8 cellular contexts compared by ENCODE assay signal in the genomic region with DNA sequence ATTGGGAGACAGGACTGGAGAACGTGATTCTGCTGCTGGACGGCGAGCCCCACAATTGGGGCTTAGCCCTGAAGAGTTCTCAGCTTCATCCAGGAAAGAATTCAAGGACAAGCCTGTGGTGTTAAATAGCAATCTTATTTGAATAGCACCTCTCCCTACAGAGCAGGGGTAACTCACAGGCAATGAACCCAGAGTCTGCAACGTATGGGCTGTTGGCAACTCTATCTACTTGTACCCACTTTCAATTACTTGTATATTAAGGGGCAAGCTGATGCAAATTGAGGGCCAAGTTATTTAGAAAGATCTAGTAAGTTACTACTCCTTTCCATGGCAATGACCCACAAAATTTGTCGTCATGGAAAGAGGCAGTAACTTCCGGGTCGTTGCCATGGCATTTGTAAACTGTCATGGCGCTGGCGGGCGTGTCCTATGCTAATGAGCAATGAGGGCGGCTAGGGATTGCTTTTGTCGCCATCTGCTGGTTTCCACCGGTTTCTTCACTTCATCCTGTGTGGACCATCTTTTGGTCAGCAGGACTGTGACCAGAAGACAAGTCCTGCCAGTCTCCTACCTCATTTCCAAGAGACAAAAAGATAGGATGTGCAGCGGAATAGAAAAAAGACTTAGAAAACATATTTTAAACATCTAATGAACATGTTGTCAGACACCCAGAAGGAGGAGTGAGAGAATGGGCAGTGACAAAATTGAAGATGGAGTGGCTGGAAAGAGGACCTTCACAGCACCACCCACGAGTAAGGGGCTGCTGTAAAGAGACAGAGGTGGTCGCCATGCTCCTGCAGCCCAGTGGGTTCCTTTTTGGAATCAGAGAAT. TPM values are rescaled to one million over a fixed set of nuclear protein-coding genes. Genes with fewer than 3 reads are reported as not detected.
DNase-seq lines count a peak whose midpoint lies in the region; ATAC-seq and TF ChIP-seq lines count a peak whose summit lies in the region.

No MANE protein-coding gene starts in this region.

- CTCF ChIA-PET in activated naive CD4-positive, alpha-beta T cell treated with anti-CD3 and anti-CD28 coated beads for 36 hours (lab: Charles Lee): interaction anchor here (0.5 to 7.5 kb wide), 13 partner anchors 9 to 270 kb away, joined by 3 to 169 read pairs (median 4); partner anchors contain the start of gene SH3BP5

- H3K4me1 Mint-ChIP-seq in activated naive CD4-positive, alpha-beta T cell treated with anti-CD3 and anti-CD28 coated beads for 36 hours (ENCODE audit: low read depth): peaks cover 5% of the 10 kb centered on the region

- peak overlapping the region; percentile 72 for H3K27ac ChIP-seq in osteoblast (ENCODE audit: low read depth, low read length)
- H3K27ac ChIP-seq in thoracic aorta: peak overlapping the region; percentile 71 to 73

- no peaks in the 10 kb centered on the region for H3K27me3 Mint-ChIP-seq in activated naive CD4-positive, alpha-beta T cell treated with anti-CD3 and anti-CD28 coated beads for 36 hours (ENCODE audit: low read depth)

- no peaks in the 10 kb centered on the region for H4K20me1 ChIP-seq in osteoblast (ENCODE audit: insufficient read depth, low read length)

- H3K27me3 ChIP-seq in GM06990 (replicated peaks; ENCODE audit: control insufficient read depth, insufficient read depth, low read length) (no peaks in the 10 kb centered on the region), osteoblast (ENCODE audit: insufficient read depth, low read length) (no peaks in the 10 kb centered on the region), thoracic aorta (replicated peaks; ENCODE audit: insufficient read depth) (no peaks in the 10 kb centered on the region)

- peak overlapping the region; percentile 24 for H3K27ac Mint-ChIP-seq in activated naive CD4-positive, alpha-beta T cell treated with anti-CD3 and anti-CD28 coated beads for 36 hours

- H3K4me1 ChIP-seq in osteoblast (ENCODE audit: insufficient read depth, low read length) (peaks cover 3% of the 10 kb centered on the region), thoracic aorta (ENCODE audit: control insufficient read depth in 1 of 2, low read depth in 2 of 2) (peaks cover 3 to 4% of the 10 kb centered on the region in 2 donors)

- intact Hi-C loops in activated naive CD4-positive, alpha-beta T cell treated with anti-CD3 and anti-CD28 coated beads for 36 hours (cut with micrococcal nuclease): loop anchor here (1.0 to 2.0 kb wide), 12 partner anchors 17 to 430 kb away; partner anchors contain the start of genes CAPN7 and SH3BP5

- H3K79me2 ChIP-seq in osteoblast (ENCODE audit: insufficient read depth, low read length): no peaks in the 10 kb centered on the region

- H3K36me3 ChIP-seq in GM06990 (ENCODE audit: control insufficient read depth, insufficient read depth, low read length) (no peaks in the 10 kb centered on the region), osteoblast (ENCODE audit: insufficient read depth, low read length) (no peaks in the 10 kb centered on the region), thoracic aorta (no peaks in the 10 kb centered on the region)

- H3K36me3 Mint-ChIP-seq in activated naive CD4-positive, alpha-beta T cell treated with anti-CD3 and anti-CD28 coated beads for 36 hours (ENCODE audit: low read depth): no peaks in the 10 kb centered on the region

- H3K9me3 Mint-ChIP-seq in activated naive CD4-positive, alpha-beta T cell treated with anti-CD3 and anti-CD28 coated beads for 36 hours: no peaks in the 10 kb centered on the region

- H3K4me2 ChIP-seq in osteoblast (ENCODE audit: insufficient read depth, low read length): peak overlapping the region; percentile 4

- H3K9me3 ChIP-seq in osteoblast (ENCODE audit: low read depth, low read length) (no peaks in the 10 kb centered on the region), thoracic aorta (no peaks in the 10 kb centered on the region)

- ATAC-seq in HG02588 (IDR thresholded peaks at IDR 0.05; ENCODE audit: unreplicated experiment) (peak; percentile 80), thoracic aorta (ENCODE audit: insufficient number of reproducible peaks, low FRiP score, low read depth) (peak; percentile 97)

- H3K4me3 ChIP-seq in GM06990 (replicated peaks; ENCODE audit: low read depth, low read length) (no peak overlapping the region), osteoblast (ENCODE audit: insufficient read depth, low read length) (no peak overlapping the region), thoracic aorta (peak overlapping the region; percentile 52)

- H3K4me3 Mint-ChIP-seq in activated naive CD4-positive, alpha-beta T cell treated with anti-CD3 and anti-CD28 coated beads for 36 hours: no peak overlapping the region

- peak overlapping the region; percentile 71 for H2AFZ ChIP-seq in osteoblast (ENCODE audit: low read length)

- DNase-seq in GM06990 (ENCODE audit: extremely low read depth, insufficient read length) (peak; percentile 77), NAMALWA (ENCODE audit: low spot score) (peak; percentile 98), SK-N-DZ (ENCODE audit: low spot score) (peak; percentile 96), glomerular endothelial cell (ENCODE audit: extremely low read depth, low read depth, low spot score) (peak; percentile 90), osteoblast (ENCODE audit: insufficient read length, low spot score, missing footprints) (peak; percentile 88), thoracic aorta (ENCODE audit: low spot score) (peak; percentile 93)
- peak; percentile 97 for DNase-seq in activated naive CD4-positive, alpha-beta T cell treated with anti-CD3 and anti-CD28 coated beads for 36 hours

- TF ChIP-seq CTCF in GM06990 (IDR thresholded peaks at IDR 0.05; ENCODE audit: insufficient read depth, low read length, poor library complexity, severe bottlenecking) (peak; percentile 80), osteoblast (IDR thresholded peaks at IDR 0.05; ENCODE audit: extremely low read depth, low read depth, low read length) (peak; percentile 97), thoracic aorta (IDR thresholded peaks at IDR 0.05) (peak; percentile 82)

RNA-seq across cellular contexts. Expression of gene SH3BP5, which starts 45.8 kb away (rescaled TPM):
- polyA plus RNA-seq in SK-N-DZ (2014; cell fraction: cytosol; rRNA removed): 82.0 and 87.3 TPM in 2 replicates
- 54.8 and 69.2 TPM in 2 replicates for polyA plus RNA-seq in SK-N-DZ (2014; cell fraction: nucleus; rRNA removed)
- total RNA-seq in activated naive CD4-positive, alpha-beta T cell treated with anti-CD3 and anti-CD28 coated beads for 36 hours: 1 to 10 TPM; 7.9 to 9.0 TPM
- total RNA-seq in glomerular endothelial cell (204 and 219 TPM in 2 replicates), osteoblast (65.4 and 67.3 TPM in 2 replicates), thoracic aorta (10 to 100 TPM; 47.2 to 82.4 TPM)

RNA-seq across cellular contexts. Expression of gene METTL6, which starts 49.2 kb away (rescaled TPM):
- polyA plus RNA-seq in SK-N-DZ (2014; cell fraction: cytosol; rRNA removed): 39.9 and 42.4 TPM in 2 replicates
- polyA plus RNA-seq in SK-N-DZ (2014; cell fraction: nucleus; rRNA removed): 21.4 and 25.9 TPM in 2 replicates
- total RNA-seq in activated naive CD4-positive, alpha-beta T cell treated with anti-CD3 and anti-CD28 coated beads for 36 hours: 10 to 100 TPM; 12.5 to 14.0 TPM
- total RNA-seq in glomerular endothelial cell (13.7 and 19.6 TPM in 2 replicates), osteoblast (33.0 and 36.6 TPM in 2 replicates), thoracic aorta (10 to 100 TPM in 1 of 2 donors, 1 to 10 TPM in 1; 8.9 to 18.6 TPM)

RNA-seq across cellular contexts. Expression of gene EAF1, which starts 49.2 kb away (rescaled TPM):
- polyA plus RNA-seq in SK-N-DZ (2014; cell fraction: cytosol; rRNA removed): 38.8 and 43.8 TPM in 2 replicates
- polyA plus RNA-seq in SK-N-DZ (2014; cell fraction: nucleus; rRNA removed): 13.9 and 14.0 TPM in 2 replicates
- 10 to 100 TPM; 19.5 to 20.6 TPM for total RNA-seq in activated naive CD4-positive, alpha-beta T cell treated with anti-CD3 and anti-CD28 coated beads for 36 hours
- total RNA-seq in glomerular endothelial cell: 26.4 and 28.6 TPM in 2 replicates
- 22.7 and 29.0 TPM in 2 replicates for total RNA-seq in osteoblast
- 10 to 100 TPM; 22.7 to 34.3 TPM for total RNA-seq in thoracic aorta
